Comparison of ENCODE assay signal across 2 cellular contexts in genomic region chr13:32881074-32881791, GRCh38.
TF ChIP-seq lines count a peak whose summit lies in the region.

No MANE protein-coding gene starts in this region.

TF ChIP-seq in HEK293, 187 proteins besides CTCF, POLR2A, EP300 and RAD21 (continued from another document):
- TF ChIP-seq ZNF449 (tag by site-specific recombination; IDR thresholded peaks at IDR 0.05) = peak; percentile 38; the same call in 1 of the 2 replicates

TF ChIP-seq in HepG2, 621 proteins besides CTCF, POLR2A, EP300 and RAD21 (continued from another document):
- no peak for TF ChIP-seq SNAPC4 (CRISPR knock-in tag; IDR thresholded peaks at IDR 0.05)
- no peak for TF ChIP-seq CCDC6 (CRISPR knock-in tag; IDR thresholded peaks at IDR 0.05)
- no peak for TF ChIP-seq ELK4 (CRISPR knock-in tag; IDR thresholded peaks at IDR 0.05; ENCODE audit: borderline replicate concordance)
- TF ChIP-seq CAMTA2 (CRISPR knock-in tag; IDR thresholded peaks at IDR 0.05; ENCODE audit: borderline replicate concordance) = no peak
- TF ChIP-seq HDAC2 (CRISPR knock-in tag; IDR thresholded peaks at IDR 0.05) = no peak
- TF ChIP-seq ZNF317 (CRISPR knock-in tag; IDR thresholded peaks at IDR 0.05) = no peak
- no peak for TF ChIP-seq ZNF644 (CRISPR knock-in tag; IDR thresholded peaks at IDR 0.05; ENCODE audit: low read depth)
